37 cellular contexts compared by ENCODE assay signal in the genomic region with DNA sequence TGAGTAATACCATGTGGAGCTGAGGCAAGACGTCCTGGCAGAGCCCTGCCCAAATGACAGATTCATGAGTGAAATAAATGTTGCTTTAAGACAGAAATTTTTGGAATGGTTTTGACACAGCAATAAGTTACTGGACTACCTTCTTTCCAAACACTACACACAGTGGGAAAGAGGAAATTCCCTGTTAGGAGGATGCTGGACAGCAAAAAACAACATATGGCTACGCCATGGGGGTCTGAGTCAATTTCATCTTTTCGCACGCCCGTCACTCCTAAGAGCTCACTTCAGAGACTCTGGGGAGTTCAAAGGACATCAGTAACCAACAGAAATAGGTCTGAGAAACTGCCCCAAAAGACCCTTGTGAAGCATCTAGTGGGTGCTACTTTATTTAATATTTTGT. TPM values are rescaled to one million over a fixed set of nuclear protein-coding genes. Genes with fewer than 3 reads are reported as not detected.
"Had no signal": no experiment of that assay in that cellular context is flagged by ENCODE, and none has a peak within 500 bp of the region (broad histone marks: within the 10 kb centered on the region; RNA-seq: fewer than 3 reads in every experiment).

No MANE protein-coding gene starts in this region.

- H3K27ac ChIP-seq: adrenal gland, body of pancreas, brain microvascular endothelial cell, breast epithelium, VCaP had no signal

- H3K36me3 ChIP-seq: adrenal gland, brain microvascular endothelial cell, breast epithelium had no signal

- H3K4me1 ChIP-seq: adrenal gland, body of pancreas, breast epithelium had no signal

- H3K4me3 Mint-ChIP-seq: activated B cell treated with CpG ODN at 0.5 μM for 24 hours; activated CD4-positive, alpha-beta memory T cell treated with anti-CD3 and anti-CD28 coated beads for 36 hours; activated CD8-positive, alpha-beta T cell treated with anti-CD3 and anti-CD28 coated beads for 36 hours; activated naive CD4-positive, alpha-beta T cell treated with anti-CD3 and anti-CD28 coated beads for 36 hours; activated naive CD8-positive, alpha-beta T cell treated with anti-CD3 and anti-CD28 coated beads for 36 hours; activated T-cell treated with anti-CD3 and anti-CD28 coated beads, Interleukin-2, amount 50 U/mL, for 4 hours; activated T-cell treated with anti-CD3 and anti-CD28 coated beads, Interleukin-2, amount 50 U/mL, for 72 hours; activated T-helper 1 cell treated with anti-CD3 and anti-CD28 coated beads, Interleukin-12 subunit alpha, Interleukin-12 subunit beta, Interleukin-2, Interleukin-4 antibody, amounts not matched to agents 30 ng/mL and 10 ng/mL and 1 ng/mL, durations not matched to agents 14 hours and 24 hours and 36 hours; activated T-helper 17 cell treated with anti-CD3 and anti-CD28 coated beads, Interleukin-2, amount 50 U/mL, for 72 hours; T-helper 1 cell treated with Interleukin-12 subunit alpha and Interleukin-12 subunit beta and Interleukin-4 antibody, amounts not matched to agents 30 μg/mL and 1 μg/mL, for 36 hours; T-helper 2 cell treated with Interferon-gamma antibody and Interleukin-4, amounts not matched to agents 5 μg/mL and 100 μg/mL, for 36 hours had no signal

- H3K27ac Mint-ChIP-seq: activated B cell treated with CpG ODN at 0.5 μM for 24 hours; activated CD4-positive, alpha-beta memory T cell treated with anti-CD3 and anti-CD28 coated beads for 36 hours; activated CD8-positive, alpha-beta T cell treated with anti-CD3 and anti-CD28 coated beads for 36 hours; activated naive CD4-positive, alpha-beta T cell treated with anti-CD3 and anti-CD28 coated beads for 36 hours; activated naive CD4-positive, alpha-beta T cell treated with anti-CD3 and anti-CD28 coated beads, Interleukin-2, amount 50 U/mL, for 72 hours; activated naive CD8-positive, alpha-beta T cell treated with anti-CD3 and anti-CD28 coated beads for 36 hours; activated T-cell treated with anti-CD3 and anti-CD28 coated beads, Interleukin-2, amount 50 U/mL, for 72 hours; activated T-helper 1 cell treated with anti-CD3 and anti-CD28 coated beads, Interleukin-12 subunit alpha, Interleukin-12 subunit beta, Interleukin-2, Interleukin-4 antibody, amounts not matched to agents 30 ng/mL and 10 ng/mL and 1 ng/mL, durations not matched to agents 14 hours and 24 hours and 36 hours; activated T-helper 17 cell treated with anti-CD3 and anti-CD28 coated beads, Interleukin-2, amount 50 U/mL, for 72 hours; T-helper 1 cell treated with Interleukin-12 subunit alpha and Interleukin-12 subunit beta and Interleukin-4 antibody, amounts not matched to agents 30 μg/mL and 1 μg/mL, for 36 hours; T-helper 2 cell treated with Interferon-gamma antibody and Interleukin-4, amounts not matched to agents 5 μg/mL and 100 μg/mL, for 36 hours had no signal

- H3K36me3 Mint-ChIP-seq: activated CD4-positive, alpha-beta memory T cell treated with anti-CD3 and anti-CD28 coated beads for 36 hours; activated naive CD8-positive, alpha-beta T cell treated with anti-CD3 and anti-CD28 coated beads for 36 hours had no signal

- H3K4me3 ChIP-seq: adrenal gland, body of pancreas, breast epithelium had no signal

- H3K27me3 ChIP-seq: adrenal gland, body of pancreas, brain microvascular endothelial cell had no signal

- H3K27me3 Mint-ChIP-seq: activated B cell treated with CpG ODN at 0.5 μM for 24 hours; activated CD4-positive, alpha-beta memory T cell treated with anti-CD3 and anti-CD28 coated beads for 36 hours; activated naive CD8-positive, alpha-beta T cell treated with anti-CD3 and anti-CD28 coated beads for 36 hours; activated T-helper 17 cell treated with anti-CD3 and anti-CD28 coated beads, Interleukin-2, amount 50 U/mL, for 72 hours had no signal

- H3K9me3 ChIP-seq: adrenal gland, body of pancreas had no signal

- H3K4me1 Mint-ChIP-seq: activated B cell treated with CpG ODN at 0.5 μM for 24 hours; activated naive CD8-positive, alpha-beta T cell treated with anti-CD3 and anti-CD28 coated beads for 36 hours; activated T-helper 17 cell treated with anti-CD3 and anti-CD28 coated beads, Interleukin-2, amount 50 U/mL, for 72 hours had no signal

- DNase-seq: activated B cell treated with CpG ODN at 0.5 μM for 24 hours; activated CD4-positive, alpha-beta memory T cell treated with anti-CD3 and anti-CD28 coated beads for 36 hours; activated CD4-positive, alpha-beta T cell treated with anti-CD3 and anti-CD28 coated beads for 48 hours; activated CD4-positive, alpha-beta T cell treated with anti-CD3 and anti-CD28 coated beads, Interleukin-2, amount 50 U/mL, for 1 hour; activated CD4-positive, alpha-beta T cell treated with anti-CD3 and anti-CD28 coated beads, Interleukin-2, amount 50 U/mL, for 4 hours; activated CD4-positive, CD25-positive, alpha-beta regulatory T cell treated with anti-CD3 and anti-CD28 coated beads, Interleukin-2, amount 50 U/mL, for 72 hours; activated CD8-positive, alpha-beta memory T cell treated with anti-CD3 and anti-CD28 coated beads, Interleukin-2, amount 50 U/mL, for 4 hours; activated CD8-positive, alpha-beta T cell treated with anti-CD3 and anti-CD28 coated beads for 36 hours; activated effector memory CD4-positive, alpha-beta T cell treated with anti-CD3 and anti-CD28 coated beads, Interleukin-2, amount 50 U/mL, for 16 hours; activated gamma-delta T cell treated with Interleukin-2 at 50 U/mL for 16 hours; activated naive CD4-positive, alpha-beta T cell; activated naive CD4-positive, alpha-beta T cell treated with anti-CD3 and anti-CD28 coated beads for 36 hours; activated naive CD4-positive, alpha-beta T cell treated with anti-CD3 and anti-CD28 coated beads, Interleukin-2, amount 50 U/mL, for 16 hours; activated naive CD8-positive, alpha-beta T cell treated with anti-CD3 and anti-CD28 coated beads for 36 hours; activated T-cell treated with anti-CD3 and anti-CD28 coated beads for 4 hours; activated T-cell treated with anti-CD3 and anti-CD28 coated beads, Interleukin-2, amount 50 U/mL, for 1 hour; activated T-cell treated with anti-CD3 and anti-CD28 coated beads, Interleukin-2, amount 50 U/mL, for 4 hours; activated T-cell treated with anti-CD3 and anti-CD28 coated beads, Interleukin-2, amount 50 U/mL, for 72 hours; adrenal gland; amniotic stem cell; aorta; body of pancreas; brain microvascular endothelial cell; central memory CD4-positive, alpha-beta T cell; SW 1271; T-helper 1 cell; T-helper 2 cell; T-helper 9 cell had no signal

RNA-seq across cellular contexts. Expression of a gene that starts 55.4 kb away (rescaled TPM):
- total RNA-seq: activated B cell treated with CpG ODN at 0.5 μM for 24 hours; activated CD4-positive, alpha-beta memory T cell treated with anti-CD3 and anti-CD28 coated beads for 36 hours; activated CD8-positive, alpha-beta memory T cell treated with anti-CD3 and anti-CD28 coated beads for 36 hours; activated CD8-positive, alpha-beta T cell treated with anti-CD3 and anti-CD28 coated beads for 36 hours; activated naive CD4-positive, alpha-beta T cell treated with anti-CD3 and anti-CD28 coated beads for 36 hours; activated naive CD4-positive, alpha-beta T cell treated with anti-CD3 and anti-CD28 coated beads, Interleukin-2, amount 50 U/mL, for 72 hours; activated naive CD8-positive, alpha-beta T cell treated with anti-CD3 and anti-CD28 coated beads for 36 hours; activated T-cell treated with anti-CD3 and anti-CD28 coated beads, Interleukin-2, amount 50 U/mL, for 4 hours; activated T-cell treated with anti-CD3 and anti-CD28 coated beads, Interleukin-2, amount 50 U/mL, for 72 hours; activated T-helper 1 cell treated with anti-CD3 and anti-CD28 coated beads, Interleukin-12 subunit alpha, Interleukin-12 subunit beta, Interleukin-2, Interleukin-4 antibody, amounts not matched to agents 30 ng/mL and 10 ng/mL and 1 ng/mL, durations not matched to agents 14 hours and 24 hours and 36 hours; activated T-helper 17 cell treated with anti-CD3 and anti-CD28 coated beads, Interleukin-2, amount 50 U/mL, for 72 hours; astrocyte had no signal
